In the genomic region with DNA sequence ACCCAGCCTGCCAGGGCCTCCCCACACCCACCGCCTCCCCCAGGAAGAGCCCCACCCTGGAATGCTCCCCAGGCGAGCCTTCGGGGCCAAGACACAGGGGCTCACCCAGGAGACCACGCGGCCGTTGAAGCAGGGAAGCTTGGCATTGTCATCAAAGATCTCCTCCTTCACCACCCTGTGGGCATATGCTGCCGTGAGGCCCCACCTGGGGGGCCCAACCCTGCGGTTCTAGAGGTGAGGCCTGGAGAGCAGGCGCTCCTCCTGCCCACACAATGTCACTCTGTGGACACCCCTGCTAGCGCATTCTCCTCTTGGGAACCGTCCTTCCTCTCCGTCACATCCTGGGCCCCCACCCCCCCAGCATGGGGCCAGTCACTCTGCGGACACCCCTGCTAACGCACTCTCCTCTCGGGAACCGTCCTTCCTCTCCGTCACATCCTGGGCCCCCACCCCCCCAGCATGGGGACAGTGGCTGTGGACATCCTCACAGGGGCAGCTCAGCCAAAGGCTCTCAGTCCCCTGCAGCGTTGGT, we compare ENCODE assay signal across 18 cellular contexts. TPM values are rescaled to one million over a fixed set of nuclear protein-coding genes. Genes with fewer than 3 reads are reported as not detected.
A peak's percentile ranks its signal among the peaks of the same experiment; 100 is the strongest.
DNase-seq lines count a peak whose midpoint lies in the region; FAIRE-seq and TF ChIP-seq lines count a peak whose summit lies in the region.
"Had no signal": no experiment of that assay in that cellular context is flagged by ENCODE, and none has a peak within 500 bp of the region (broad histone marks: within the 10 kb centered on the region; RNA-seq: fewer than 3 reads in every experiment).

No MANE protein-coding gene starts in this region.

- peaks cover 0 to 42% (median 31%) of the 10 kb centered on the region in 11 experiments; a peak in 19 of 22 replicates for H3K36me3 ChIP-seq in BLaER1 treated with 17β-estradiol and CSF1 and Interleukin-3, amounts not matched to agents 10 nM and 100 nM
- H3K36me3 ChIP-seq in HUES6 (ENCODE audit: control insufficient read depth, insufficient read depth, low read length): peaks cover 38% of the 10 kb centered on the region
- H3K36me3 ChIP-seq in astrocyte (ENCODE audit: insufficient read depth, low read length): peaks cover 8% of the 10 kb centered on the region
- H3K36me3 ChIP-seq in skeletal muscle tissue (ENCODE audit: control insufficient read depth in 3 of 3, insufficient read depth in 3 of 3, low read length in 3 of 3): peaks cover 30 to 34% (median 33%) of the 10 kb centered on the region in 3 donors

- H3K9me3 Mint-ChIP-seq in astrocyte (ENCODE audit: unreplicated experiment) (no peaks in the 10 kb centered on the region), type B pancreatic cell (no peaks in the 10 kb centered on the region)
- H3K9me3 Mint-ChIP-seq: CD8-positive, alpha-beta T cell had no signal

- no peak for DNase-seq in astrocyte (ENCODE audit: low read depth)
- no peak for DNase-seq in NCI-H748 treated with DMSO at 0.1 percent for 48 hours (lab: John Stamatoyannopoulos, UW)
- DNase-seq in type B pancreatic cell (ENCODE audit: extremely low spot score, unreplicated experiment): no peak
- no peak for DNase-seq in SIG-M5 (lab: John Stamatoyannopoulos, UW)
- DNase-seq: 8988T; AML-193; C1 segment of cervical spinal cord; Caco-2; CD8-positive, alpha-beta T cell; DMS53; GF-D8; HCEC 1CT; KBM-7 had no signal

- H3K4me3 ChIP-seq in BLaER1 treated with 17β-estradiol and CSF1 and Interleukin-3, amounts not matched to agents 10 nM and 100 nM: no peak overlapping the region; a peak in 1 of 20 replicates
- H3K4me3 ChIP-seq in HUES6 (ENCODE audit: low read depth, low read length): no peak overlapping the region
- no peak overlapping the region for H3K4me3 ChIP-seq in astrocyte (ENCODE audit: insufficient read depth, low read depth, low read length)
- H3K4me3 ChIP-seq in skeletal muscle tissue (ENCODE audit: low read length in 3 of 3): no peak overlapping the region

- peak overlapping the region; percentile 34 for H3K27ac Mint-ChIP-seq in astrocyte (ENCODE audit: unreplicated experiment)
- no peak overlapping the region for H3K27ac Mint-ChIP-seq in type B pancreatic cell
- H3K27ac Mint-ChIP-seq: CD8-positive, alpha-beta T cell had no signal

- H3K36me3 Mint-ChIP-seq in astrocyte (ENCODE audit: low read depth, unreplicated experiment) (no peaks in the 10 kb centered on the region), type B pancreatic cell (peaks cover 10% of the 10 kb centered on the region)

- H3K9me3 ChIP-seq in BLaER1 treated with 17β-estradiol and CSF1 and Interleukin-3, amounts not matched to agents 10 nM and 100 nM (replicated peaks in 1 of 11): no peaks in the 10 kb centered on the region
- H3K9me3 ChIP-seq in HUES6 (ENCODE audit: control insufficient read depth, insufficient read depth, low read depth, low read length) (no peaks in the 10 kb centered on the region), astrocyte (ENCODE audit: insufficient read depth, low read depth, low read length) (no peaks in the 10 kb centered on the region), skeletal muscle tissue (ENCODE audit: control insufficient read depth in 3 of 3, low read length in 3 of 3) (no peaks in the 10 kb centered on the region)
- H3K9me3 ChIP-seq: Caco-2 had no signal

- H3K4me2 ChIP-seq in BLaER1 treated with 17β-estradiol and CSF1 and Interleukin-3, amounts not matched to agents 10 nM and 100 nM: peak overlapping the region; percentile 57 to 100 (median 99)
- H3K4me2 ChIP-seq in astrocyte (ENCODE audit: low read length): no peak overlapping the region

- peak overlapping the region in 6 of 11 experiments; percentile 13 to 47 (median 36); a peak in 9 of 22 replicates for H3K27ac ChIP-seq in BLaER1 treated with 17β-estradiol and CSF1 and Interleukin-3, amounts not matched to agents 10 nM and 100 nM
- H3K27ac ChIP-seq in HUES6 (ENCODE audit: low read depth, low read length) (0 out of 2 replicates have a peak overlapping the region, but pooled peaks have one; percentile 19), astrocyte (ENCODE audit: low read depth, low read length) (no peak overlapping the region), skeletal muscle tissue (ENCODE audit: low read depth, low read length) (no peak overlapping the region)
- H3K27ac ChIP-seq: HL-60 had no signal

- H3K9ac ChIP-seq in BLaER1 treated with 17β-estradiol and CSF1 and Interleukin-3, amounts not matched to agents 10 nM and 100 nM: peak overlapping the region in 10 of 11 experiments; percentile 23 to 57 (median 48); a peak in 14 of 22 replicates
- H3K9ac ChIP-seq in HUES6 (ENCODE audit: low read length) (no peak overlapping the region), astrocyte (ENCODE audit: low read length) (no peak overlapping the region), skeletal muscle tissue (ENCODE audit: low read depth in 1 of 3, low read length in 3 of 3) (peak overlapping the region in 2 of 3 donors; percentile 86 to 96)

- no peak overlapping the region for H2AFZ ChIP-seq in astrocyte (ENCODE audit: low read depth, low read length)

- H3K27me3 Mint-ChIP-seq in astrocyte (ENCODE audit: low read depth, unreplicated experiment) (no peaks in the 10 kb centered on the region), type B pancreatic cell (no peaks in the 10 kb centered on the region)

- H3K4me3 Mint-ChIP-seq in astrocyte (ENCODE audit: unreplicated experiment) (no peak overlapping the region), type B pancreatic cell (no peak overlapping the region)
- H3K4me3 Mint-ChIP-seq: CD8-positive, alpha-beta T cell had no signal

- FAIRE-seq in astrocyte (lab: Jason Lieb, UNC): no peak

- H3K4me1 Mint-ChIP-seq in astrocyte (ENCODE audit: low read depth, unreplicated experiment) (peaks cover 12% of the 10 kb centered on the region), type B pancreatic cell (ENCODE audit: unreplicated experiment) (peaks cover 11% of the 10 kb centered on the region)

- H4K20me1 ChIP-seq in BLaER1 treated with 17β-estradiol and CSF1 and Interleukin-3, amounts not matched to agents 10 nM and 100 nM: peaks cover 61 to 86% (median 74%) of the 10 kb centered on the region in 11 experiments; a peak in 21 of 22 replicates
- peaks cover 73% of the 10 kb centered on the region for H4K20me1 ChIP-seq in astrocyte (ENCODE audit: insufficient read depth, low read length)

- peaks cover 46 to 58% (median 57%) of the 10 kb centered on the region in 10 experiments for H3K4me1 ChIP-seq in BLaER1 treated with 17β-estradiol and CSF1 and Interleukin-3, amounts not matched to agents 10 nM and 100 nM
- H3K4me1 ChIP-seq in HUES6 (ENCODE audit: control insufficient read depth, insufficient read depth, low read length) (peaks cover 5% of the 10 kb centered on the region), astrocyte (ENCODE audit: insufficient read depth, low read length) (peaks cover 39% of the 10 kb centered on the region), skeletal muscle tissue (ENCODE audit: control insufficient read depth in 3 of 3, insufficient read depth in 3 of 3, low read length in 3 of 3) (peaks cover 48 to 68% (median 51%) of the 10 kb centered on the region in 3 donors)

- H3K79me2 ChIP-seq in astrocyte (ENCODE audit: insufficient read depth, low read length): peaks cover 67% of the 10 kb centered on the region

- no peak for TF ChIP-seq CTCF in astrocyte (IDR thresholded peaks at IDR 0.05; ENCODE audit: insufficient read depth, low read depth, low read length)
- TF ChIP-seq CTCF in type B pancreatic cell (conservative IDR thresholded peaks at IDR 0.05): no peak

- H3K27me3 ChIP-seq in BLaER1 treated with 17β-estradiol and CSF1 and Interleukin-3, amounts not matched to agents 10 nM and 100 nM: no peaks in the 10 kb centered on the region
- no peaks in the 10 kb centered on the region for H3K27me3 ChIP-seq in HUES6 (ENCODE audit: control insufficient read depth, insufficient read depth, low read length)
- H3K27me3 ChIP-seq in astrocyte (ENCODE audit: insufficient read depth, low read length): no peaks in the 10 kb centered on the region
- H3K27me3 ChIP-seq in skeletal muscle tissue (ENCODE audit: control insufficient read depth in 3 of 3, insufficient read depth in 3 of 3, low read length in 3 of 3): no peaks in the 10 kb centered on the region

RNA-seq across cellular contexts. Expression of gene DVL1, which starts 6.6 kb away (rescaled TPM):
- total RNA-seq in astrocyte (54.0 and 55.0 TPM in 2 replicates), skeletal muscle tissue (44.9 TPM), type B pancreatic cell (ENCODE audit: low replicate concordance) (62.8 and 63.5 TPM in 2 replicates)

RNA-seq across cellular contexts. Expression of gene TAS1R3, which starts 11.6 kb away (rescaled TPM):
- total RNA-seq in astrocyte (0.41 and 0.50 TPM in 2 replicates), skeletal muscle tissue (1.6 TPM), type B pancreatic cell (ENCODE audit: low replicate concordance) (0.83 and 0.89 TPM in 2 replicates)
- total RNA-seq: H4 had no signal

RNA-seq across cellular contexts. Expression of gene MXRA8, which starts 15.7 kb away (rescaled TPM):
- total RNA-seq in astrocyte: 112 and 139 TPM in 2 replicates
- 60.0 TPM for total RNA-seq in skeletal muscle tissue
- 17.6 and 78.1 TPM in 2 replicates for total RNA-seq in type B pancreatic cell (ENCODE audit: low replicate concordance)

RNA-seq across cellular contexts. Expression of gene CPTP, which starts 18.0 kb away (rescaled TPM):
- total RNA-seq in astrocyte: 25.6 and 28.5 TPM in 2 replicates
- total RNA-seq in skeletal muscle tissue: 8.4 TPM
- 24.2 and 28.5 TPM in 2 replicates for total RNA-seq in type B pancreatic cell (ENCODE audit: low replicate concordance)

RNA-seq across cellular contexts. Expression of gene INTS11, which starts 18.2 kb away (rescaled TPM):
- 75.9 and 84.8 TPM in 2 replicates for total RNA-seq in astrocyte
- total RNA-seq in skeletal muscle tissue: 27.1 TPM
- total RNA-seq in type B pancreatic cell (ENCODE audit: low replicate concordance): 127 and 138 TPM in 2 replicates

Comparison
In these comparisons a context has a peak if more than half of its experiments do, and no peak if none do; other contexts are left out.
1. H3K27ac ChIP-seq: peak in BLaER1 treated with 17β-estradiol and CSF1 and Interleukin-3, amounts not matched to agents 10 nM and 100 nM (6 of 11) and HUES6 (single experiment); none in astrocyte (single experiment) and skeletal muscle tissue (single experiment).
2. H3K9ac ChIP-seq: peak in BLaER1 treated with 17β-estradiol and CSF1 and Interleukin-3, amounts not matched to agents 10 nM and 100 nM (10 of 11) and skeletal muscle tissue (2 of 3); none in HUES6 (single experiment) and astrocyte (single experiment).